8 cellular contexts compared by ENCODE assay signal in the genomic region with DNA sequence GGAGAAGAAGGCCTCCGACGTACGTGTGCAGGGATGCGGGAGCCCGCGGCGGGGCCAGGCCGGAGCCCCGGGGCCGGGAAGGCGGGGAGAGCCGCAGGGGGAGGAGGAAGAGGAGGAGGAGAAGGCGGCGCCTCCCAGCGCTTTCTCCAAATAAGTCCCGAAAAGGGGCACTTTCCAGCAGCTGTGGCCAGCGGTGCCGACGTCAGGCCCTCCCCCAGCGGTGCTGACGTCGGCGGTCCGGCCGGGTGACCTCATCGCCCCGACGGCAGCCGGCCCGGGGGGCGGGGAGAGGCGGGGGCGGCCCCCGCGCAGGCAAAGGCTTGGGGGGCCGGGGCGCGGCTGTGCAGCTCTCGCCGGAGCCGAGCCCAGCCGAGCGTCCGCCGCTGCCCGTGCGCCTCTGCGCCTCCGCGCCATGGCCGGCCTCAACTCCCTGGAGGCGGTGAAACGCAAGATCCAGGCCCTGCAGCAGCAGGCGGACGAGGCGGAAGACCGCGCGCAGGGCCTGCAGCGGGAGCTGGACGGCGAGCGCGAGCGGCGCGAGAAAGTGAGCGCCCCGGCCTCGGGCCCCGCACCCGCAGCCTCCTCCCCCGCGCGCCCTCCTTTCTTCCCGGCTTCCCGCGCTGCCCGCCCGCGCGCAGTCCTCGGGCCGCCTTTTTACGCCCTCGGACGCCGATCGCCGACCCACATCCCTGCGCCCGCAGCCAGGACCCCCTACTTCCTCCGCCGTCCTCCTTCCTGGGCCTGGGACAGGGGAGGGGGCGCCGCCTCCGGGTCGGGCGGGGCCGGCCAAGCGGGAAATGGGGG. TPM values are rescaled to one million over a fixed set of nuclear protein-coding genes. Genes with fewer than 3 reads are reported as not detected.
DNase-seq lines count a peak whose midpoint lies in the region; ATAC-seq, FAIRE-seq and TF ChIP-seq lines count a peak whose summit lies in the region.

TPM4 (plus strand) TSS at position 342 of the 804 bp plus-strand sequence; CDS start at position 413, 71 bp downstream.

- H3K9ac ChIP-seq in H1 (replicated peaks in 1 of 4; ENCODE audit: extremely low read depth in 1 of 4, low read depth in 3 of 4, low read length in 3 of 4) (peak within 1 kb of the TSS; percentile 97 to 100 (median 100)), mesenchymal stem cell (ENCODE audit: low read length) (peak within 1 kb of the TSS; percentile 96)

- H3K79me1 ChIP-seq in H1 (ENCODE audit: low read depth, low read length): peaks cover 4% of the 10 kb centered on the region
- H3K79me1 ChIP-seq in mesenchymal stem cell (replicated peaks; ENCODE audit: low read length, poor library complexity, severe bottlenecking): no peaks in the 10 kb centered on the region

- H2BK5ac ChIP-seq in H1 (ENCODE audit: low read depth, low read length) (peak within 1 kb of the TSS; percentile 99), mesenchymal stem cell (ENCODE audit: low read depth, low read length, poor library complexity, severe bottlenecking) (peak within 1 kb of the TSS; percentile 94)

- peak within 1 kb of the TSS; percentile 92; the same call in 1 of the 2 replicates for H2BK15ac ChIP-seq in H1 (ENCODE audit: low read length)
- H2BK15ac ChIP-seq in mesenchymal stem cell (ENCODE audit: low read depth, poor library complexity, severe bottlenecking): peak within 1 kb of the TSS; percentile 96

- peaks cover 16 to 48% of the 10 kb centered on the region in 2 experiments for H3K79me2 ChIP-seq in H1 (ENCODE audit: control insufficient read depth in 1 of 2, insufficient read depth in 2 of 2, low read length in 2 of 2)

- H2AK5ac ChIP-seq in H1 (ENCODE audit: low read depth, low read length): peak within 1 kb of the TSS; percentile 86; the same call in 1 of the 2 replicates
- peak within 1 kb of the TSS; percentile 97 for H2AK5ac ChIP-seq in mesenchymal stem cell (ENCODE audit: low read length, severe bottlenecking)

- TF ChIP-seq RAD21 in A549 (conservative IDR thresholded peaks at IDR 0.05 in 1 of 2, IDR thresholded peaks at IDR 0.05 in 1 of 2) (no peak), H1 (IDR thresholded peaks at IDR 0.05 in 1 of 2, conservative IDR thresholded peaks at IDR 0.05 in 1 of 2; ENCODE audit: low read depth in 2 of 2, low read length in 2 of 2) (no peak)

- TF ChIP-seq EP300 in A549 (IDR thresholded peaks at IDR 0.05) (0 out of 5 replicates have a peak, but pooled peaks of 1 of the 2 experiments have one; percentile 14), H1 (IDR thresholded peaks at IDR 0.05; ENCODE audit: borderline replicate concordance in 1 of 2, low read depth in 2 of 2, low read length in 2 of 2) (peak in 1 of 2 experiments; percentile 82; a peak in 1 of 3 replicates)

- peak; percentile 78 to 87 for ATAC-seq in A549
- peak; percentile 37 for ATAC-seq in HG03064 (IDR thresholded peaks at IDR 0.05; ENCODE audit: low read depth, unreplicated experiment)

- H3K18ac ChIP-seq in H1 (ENCODE audit: extremely low read depth, low read length) (peak within 1 kb of the TSS; percentile 93), mesenchymal stem cell (ENCODE audit: low read depth in 1 of 2, low read length in 2 of 2) (peak within 1 kb of the TSS; percentile 99 to 100)

- H3K56ac ChIP-seq in H1 (replicated peaks; ENCODE audit: insufficient read length, low read depth, low read length): peak within 1 kb of the TSS; percentile 70

- CTCF ChIA-PET in A549 (lab: Yijun Ruan, JAX) (interaction anchor here (0.8 to 6.9 kb wide), 9 partner anchors 10 to 109 kb away, joined by 3 to 36 read pairs (median 4); partner anchors contain the start of genes FAM32A and RAB8A), H1 (lab: Charles Lee; ENCODE audit: partially characterized antibody) (interaction anchor here (0.7 to 9.6 kb wide), 4 partner anchors 14 to 1510 kb away, joined by 3 to 107 read pairs (median 4); partner anchors contain the start of gene RAB8A)
- CTCF ChIA-PET in activated CD8-positive, alpha-beta memory T cell treated with anti-CD3 and anti-CD28 coated beads for 36 hours (lab: Charles Lee): interaction anchor here (0.6 to 5.9 kb wide), 8 partner anchors 9 to 234 kb away, joined by 3 to 25 read pairs (median 4); no protein-coding TSS in a partner anchor

- TF ChIP-seq POLR2A in A549 (IDR thresholded peaks at IDR 0.05; ENCODE audit: low read length) (peak; percentile 52), H1 (IDR thresholded peaks at IDR 0.05; ENCODE audit: control extremely low read depth in 1 of 2, low read depth in 2 of 2, low read length in 2 of 2) (peak; percentile 80 to 98)

- H2BK120ac ChIP-seq in H1 (replicated peaks; ENCODE audit: low read depth, low read length) (no peak within 1 kb of the TSS), mesenchymal stem cell (ENCODE audit: low read depth, low read length) (peak within 1 kb of the TSS; percentile 100)

- H2AFZ ChIP-seq in H1 (ENCODE audit: low read length) (no peak within 1 kb of the TSS), mesenchymal stem cell (ENCODE audit: low read depth, low read length) (peak within 1 kb of the TSS; percentile 30)

- 3% methylated on average over 13 of the region's 101 CpGs for WGBS in A549 (ENCODE audit: missing lambda C conversion rate)
- 1% methylated on average over 44 of the region's 101 CpGs; no CpG with 5 or more reads in 1 of the 2 experiments for WGBS in H1 (ENCODE audit: extremely low coverage in 1 of 2, insufficient coverage in 1 of 2, insufficient read length in 1 of 2, insufficient replicate concordance in 2 of 2, low coverage in 1 of 2, low lambda C conversion rate in 2 of 2, missing lambda C conversion rate in 1 of 2), 2 experiments
- under 1% methylated on average over 32 of the region's 101 CpGs for WGBS in mesenchymal stem cell

- H3K27ac ChIP-seq in A549 (peak within 1 kb of the TSS; percentile 100), H1 (ENCODE audit: low read depth, low read length) (peak within 1 kb of the TSS; percentile 98), mesenchymal stem cell (ENCODE audit: low read length, poor library complexity, severe bottlenecking) (peak within 1 kb of the TSS; percentile 98)

- peak within 1 kb of the TSS; percentile 99 for H3K4me2 ChIP-seq in A549
- H3K4me2 ChIP-seq in H1 (ENCODE audit: insufficient read depth in 1 of 2, low read depth in 2 of 2, low read length in 2 of 2): peak within 1 kb of the TSS; percentile 76 to 79
- peak within 1 kb of the TSS; percentile 75 for H3K4me2 ChIP-seq in mesenchymal stem cell (ENCODE audit: low read length, poor library complexity, severe bottlenecking)

- H3K4me1 ChIP-seq in A549 (peaks cover 44% of the 10 kb centered on the region), H1 (replicated peaks in 1 of 4; ENCODE audit: control insufficient read depth in 3 of 4, insufficient read depth in 4 of 4, low read length in 3 of 4) (peaks cover 0 to 8% (median 7%) of the 10 kb centered on the region in 4 experiments; a peak in 5 of 7 replicates), mesenchymal stem cell (ENCODE audit: control insufficient read depth, insufficient read depth, low read depth, low read length) (peaks cover 10% of the 10 kb centered on the region)

- H2BK12ac ChIP-seq in H1 (ENCODE audit: low read depth, low read length) (peak within 1 kb of the TSS; percentile 91), mesenchymal stem cell (ENCODE audit: low read length in 2 of 2) (peak within 1 kb of the TSS; percentile 76 to 90)

- no peak for TF ChIP-seq CTCF in A549 (IDR thresholded peaks at IDR 0.05)
- no peak for TF ChIP-seq CTCF in H1 (IDR thresholded peaks at IDR 0.05; ENCODE audit: control extremely low read depth in 1 of 3, insufficient read depth in 1 of 3, low read depth in 1 of 3, low read length in 3 of 3)

- H3K4ac ChIP-seq in H1 (replicated peaks; ENCODE audit: insufficient read length, low read depth, low read length) (peak within 1 kb of the TSS; percentile 96), mesenchymal stem cell (ENCODE audit: low read depth in 1 of 2, low read length in 2 of 2) (peak within 1 kb of the TSS; percentile 98 to 100)

- peak within 1 kb of the TSS; percentile 99 for H4K8ac ChIP-seq in H1 (ENCODE audit: extremely low read depth, insufficient read depth, low read length)
- peak within 1 kb of the TSS; percentile 95 for H4K8ac ChIP-seq in mesenchymal stem cell (ENCODE audit: low read length)

- peak within 1 kb of the TSS; percentile 89 for H4K91ac ChIP-seq in H1 (replicated peaks; ENCODE audit: insufficient read length, low read length)
- peak within 1 kb of the TSS; percentile 100 for H4K91ac ChIP-seq in mesenchymal stem cell (ENCODE audit: low read length)

- H4K5ac ChIP-seq in H1 (ENCODE audit: insufficient read length, low read depth, low read length): peak within 1 kb of the TSS; percentile 74

- no peaks in the 10 kb centered on the region; the same call in 1 of the 2 replicates for H3K23me2 ChIP-seq in H1 (ENCODE audit: low read depth, low read length)

- H3K4me3 ChIP-seq in A549 (peak within 1 kb of the TSS; percentile 99), H1 (ENCODE audit: extremely low read depth in 1 of 4, insufficient read depth in 2 of 4, low read depth in 3 of 4, low read length in 4 of 4) (peak within 1 kb of the TSS; percentile 86 to 99 (median 96)), mesenchymal stem cell (ENCODE audit: insufficient read depth in 1 of 2, low read depth in 1 of 2, low read length in 2 of 2) (peak within 1 kb of the TSS; percentile 96 to 100)

- H3K14ac ChIP-seq in H1 (ENCODE audit: insufficient read length) (no peak within 1 kb of the TSS), mesenchymal stem cell (ENCODE audit: low read length in 2 of 2) (peak within 1 kb of the TSS; percentile 98 to 99)

- no peaks in the 10 kb centered on the region for H3K9me3 ChIP-seq in A549
- H3K9me3 ChIP-seq in H1 (ENCODE audit: insufficient read depth in 2 of 2, low read depth in 1 of 2, low read length in 1 of 2): no peaks in the 10 kb centered on the region
- H3K9me3 ChIP-seq in mesenchymal stem cell (ENCODE audit: control insufficient read depth, low read length): no peaks in the 10 kb centered on the region

- DNase-seq in A549 (ENCODE audit: low read depth in 1 of 2, low spot score in 1 of 2) (peak; percentile 65 to 93), GM18507 (ENCODE audit: extremely low spot score, insufficient read length, low read depth) (peak; percentile 77), NCI-H82 (lab: John Stamatoyannopoulos, UW) (peak; percentile 74), H1 (ENCODE audit: low read depth in 1 of 2, low spot score in 2 of 2) (peak; percentile 85 to 92), mesenchymal stem cell (peak; percentile 97)
- DNase-seq in stimulated activated CD8-positive, alpha-beta memory T cell treated with anti-CD3 and anti-CD28 coated beads, Interleukin-12 subunit alpha, Interleukin-12 subunit beta, amount 100 ng/mL, for 1 hour (ENCODE audit: low read depth): peak; percentile 79

- peaks cover 0 to 4% of the 10 kb centered on the region in 2 experiments for H4K20me1 ChIP-seq in H1 (replicated peaks in 1 of 2; ENCODE audit: control insufficient read depth in 1 of 2, insufficient read depth in 2 of 2, low read length in 2 of 2)

- H3K36me3 ChIP-seq in H1 (ENCODE audit: control insufficient read depth in 2 of 4, insufficient read depth in 4 of 4, low read length in 3 of 4): peaks cover 3 to 8% (median 4%) of the 10 kb centered on the region in 4 experiments; a peak in 5 of 8 replicates
- peaks cover 14 to 33% of the 10 kb centered on the region in 2 experiments for H3K36me3 ChIP-seq in mesenchymal stem cell (ENCODE audit: control insufficient read depth in 1 of 2, insufficient read depth in 2 of 2, low read depth in 1 of 2, low read length in 2 of 2)

- H2BK20ac ChIP-seq in H1 (ENCODE audit: low read length): no peak within 1 kb of the TSS

- H3K23ac ChIP-seq in H1 (ENCODE audit: insufficient read length): no peak within 1 kb of the TSS
- peak within 1 kb of the TSS; percentile 90 to 97 for H3K23ac ChIP-seq in mesenchymal stem cell (ENCODE audit: low read length in 2 of 2)

- FAIRE-seq in A549 (lab: Jason Lieb, UNC): no peak
- peak; percentile 81 for FAIRE-seq in GM18507 (lab: Jason Lieb, UNC)
- FAIRE-seq in H1 (lab: Jason Lieb, UNC): no peak

- POLR2A ChIA-PET in A549 (lab: Yijun Ruan, JAX) (interaction anchor here (0.6 to 1.1 kb wide), 7 partner anchors 10 to 718 kb away, joined by 3 to 6 read pairs (median 3); partner anchors contain the start of gene FAM32A), H1 (lab: Charles Lee; ENCODE audit: partially characterized antibody) (interaction anchor here (0.6 to 22.4 kb wide), 29 partner anchors 11 to 886 kb away, joined by 3 to 582 read pairs (median 3); partner anchors contain the start of genes FAM32A, HSH2D and RAB8A)
- POLR2A ChIA-PET in activated CD8-positive, alpha-beta memory T cell treated with anti-CD3 and anti-CD28 coated beads for 36 hours (lab: Charles Lee): interaction anchor here (0.5 to 3.0 kb wide), 7 partner anchors 10 to 1132 kb away, joined by 3 to 20 read pairs (median 4); partner anchors contain the start of gene RAB8A

- H3K27me3 ChIP-seq in H1 (replicated peaks in 1 of 4; ENCODE audit: control insufficient read depth in 3 of 4, extremely low read depth in 1 of 4, insufficient read depth in 3 of 4, low read length in 3 of 4): no peaks in the 10 kb centered on the region
- H3K27me3 ChIP-seq in mesenchymal stem cell (ENCODE audit: control insufficient read depth in 1 of 2, insufficient read depth in 1 of 2, low read length in 2 of 2): no peaks in the 10 kb centered on the region

RNA-seq across cellular contexts. Expression of gene TPM4, which starts in this region (rescaled TPM):
- polyA plus RNA-seq in A549 (2011; rRNA removed) (474 and 777 TPM in 2 replicates), A549 (2017; fragmentation: RNase III; extraction: RNeasy Plus Mini Kit Qiagen cat#74134 plus additional on column Dnase treatment) (610 to 921 TPM (median 860 TPM) in 3 replicates), H1 (2011; rRNA removed) (119 and 160 TPM in 2 replicates)
- 359 and 388 TPM in 2 replicates for polyA plus RNA-seq in A549 (2012; cell fraction: cytosol; rRNA removed)
- polyA plus RNA-seq in A549 (2012; cell fraction: nucleus; rRNA removed): 163 and 197 TPM in 2 replicates
- polyA minus RNA-seq in A549 (2011; rRNA and poly(A)+ RNA removed): 186 and 201 TPM in 2 replicates
- 100 to 1,000 TPM; 327 to 328 TPM for total RNA-seq in activated CD8-positive, alpha-beta memory T cell treated with anti-CD3 and anti-CD28 coated beads for 36 hours
- total RNA-seq in H1 (2021; fragmentation: NEBNext Ultra II Directional; extraction: Animal tissue kit (Norgen Biotek cat#: 25700)): 348 and 359 TPM in 2 replicates
- 268 TPM for polyA plus RNA-seq in H1 (2011; cell fraction: cytosol; rRNA removed)
- 136 TPM for polyA plus RNA-seq in H1 (2011; cell fraction: nucleus; rRNA removed)
- polyA plus RNA-seq in H1 (2012, experiment 1 of 2): 285 to 453 TPM (median 363 TPM) in 4 replicates
- 103 TPM for polyA plus RNA-seq in H1 (2012, experiment 2 of 2)
- 355 TPM for polyA plus RNA-seq in H1 (2013, experiment 1 of 2)
- polyA plus RNA-seq in H1 (2013, experiment 2 of 2): 353 TPM
- polyA minus RNA-seq in H1 (2011; rRNA and poly(A)+ RNA removed): 99.0 and 99.9 TPM in 2 replicates
- 150 TPM for polyA minus RNA-seq in H1 (2011; cell fraction: cytosol; rRNA and poly(A)+ RNA removed)
- 128 TPM for polyA minus RNA-seq in H1 (2011; cell fraction: nucleus; rRNA and poly(A)+ RNA removed)
- 881 TPM for polyA plus RNA-seq in mesenchymal stem cell (2013, experiment 1 of 2)
- polyA plus RNA-seq in mesenchymal stem cell (2013, experiment 2 of 2): 886 TPM

Comparison
In these comparisons a context has a peak if more than half of its experiments do, and no peak if none do; other contexts are left out.
1. Peak in every context shown above with its lines: DNase-seq, ATAC-seq, H3K4me3 ChIP-seq and H3K27ac ChIP-seq.